16 cellular contexts compared by ENCODE assay signal in genomic region chr6:170046786-170047626, GRCh38.
DNase-seq lines count a peak whose midpoint lies in the region; ATAC-seq and TF ChIP-seq lines count a peak whose summit lies in the region.
"Had no signal": no experiment of that assay in that cellular context is flagged by ENCODE, and none has a peak within 500 bp of the region (broad histone marks: within the 10 kb centered on the region; RNA-seq: fewer than 3 reads in every experiment).

No MANE protein-coding gene starts in this region.

- H3K27me3 Mint-ChIP-seq in activated naive CD4-positive, alpha-beta T cell treated with anti-CD3 and anti-CD28 coated beads, Interleukin-2, amount 10 ng/mL, durations not matched to agents 7 days and 5 days, result peaks cover 20% of the 10 kb centered on the region

- H3K9me3 Mint-ChIP-seq in activated naive CD4-positive, alpha-beta T cell treated with anti-CD3 and anti-CD28 coated beads, Interleukin-2, amount 10 ng/mL, durations not matched to agents 7 days and 5 days, result no peaks in the 10 kb centered on the region
- H3K9me3 Mint-ChIP-seq: nephron had no signal

- H3K4me1 ChIP-seq in suprapubic skin, result peaks cover 14% of the 10 kb centered on the region

- H3K4me3 ChIP-seq in SK-N-MC (peak overlapping the region; percentile 26; the same call in 1 of the 2 replicates), suprapubic skin (no peak overlapping the region)
- H3K4me3 ChIP-seq: thoracic aorta had no signal

- ATAC-seq in left ventricle myocardium superior, result no peak
- no peak for ATAC-seq in GM19463 (IDR thresholded peaks at IDR 0.05; ENCODE audit: unreplicated experiment)

- TF ChIP-seq CTCF in suprapubic skin (IDR thresholded peaks at IDR 0.05), result no peak

- CTCF ChIA-PET in activated naive CD4-positive, alpha-beta T cell treated with anti-CD3 and anti-CD28 coated beads, Interleukin-2, amount 10 ng/mL, durations not matched to agents 7 days and 5 days (lab: Charles Lee), result no interaction called here

- no peaks in the 10 kb centered on the region for H3K27me3 ChIP-seq in suprapubic skin

- H3K9me3 ChIP-seq in SK-N-MC (ENCODE audit: low read depth, low read length) (no peaks in the 10 kb centered on the region), suprapubic skin (no peaks in the 10 kb centered on the region)
- H3K9me3 ChIP-seq: thoracic aorta had no signal

- no peak overlapping the region for H3K27ac ChIP-seq in SK-N-MC
- no peak overlapping the region for H3K27ac ChIP-seq in suprapubic skin
- H3K27ac ChIP-seq: C4-2B had no signal

- no peak overlapping the region for H3K27ac Mint-ChIP-seq in activated naive CD4-positive, alpha-beta T cell treated with anti-CD3 and anti-CD28 coated beads, Interleukin-2, amount 10 ng/mL, durations not matched to agents 7 days and 5 days

- H3K36me3 ChIP-seq in SK-N-MC (ENCODE audit: insufficient read depth, low read length) (no peaks in the 10 kb centered on the region), suprapubic skin (no peaks in the 10 kb centered on the region)
- H3K36me3 ChIP-seq: thoracic aorta had no signal

- H3K9ac ChIP-seq in SK-N-MC (ENCODE audit: insufficient read length), result peak overlapping the region; percentile 1

- 72% methylated on average over 18 of the region's 18 CpGs for WGBS in suprapubic skin

- H3K4me3 Mint-ChIP-seq in activated naive CD4-positive, alpha-beta T cell treated with anti-CD3 and anti-CD28 coated beads, Interleukin-2, amount 10 ng/mL, durations not matched to agents 7 days and 5 days, result no peak overlapping the region
- H3K4me3 Mint-ChIP-seq: nephron had no signal

- H3K36me3 Mint-ChIP-seq in activated naive CD4-positive, alpha-beta T cell treated with anti-CD3 and anti-CD28 coated beads, Interleukin-2, amount 10 ng/mL, durations not matched to agents 7 days and 5 days, result no peaks in the 10 kb centered on the region

- DNase-seq in activated naive CD4-positive, alpha-beta T cell treated with anti-CD3 and anti-CD28 coated beads, Interleukin-2, amount 50 U/mL, for 16 hours, result peak; percentile 1
- DNase-seq in activated naive CD4-positive, alpha-beta T cell treated with anti-CD3 and anti-CD28 coated beads, Interleukin-2, amount 10 ng/mL, durations not matched to agents 7 days and 5 days, result no peak
- DNase-seq in SK-N-MC (ENCODE audit: low read depth, low spot score) (peak; percentile 3), left ventricle myocardium superior (peak; percentile 5), suprapubic skin (ENCODE audit: low spot score in 2 of 2) (peak; percentile 51 to 59)
- DNase-seq in stimulated activated CD8-positive, alpha-beta memory T cell treated with anti-CD3 and anti-CD28 coated beads, Interleukin-4, amount 100 ng/mL, for 48 hours, result no peak
- DNase-seq in activated CD8-positive, alpha-beta memory T cell treated with anti-CD3 and anti-CD28 coated beads for 24 hours, result no peak
- DNase-seq: 8988T; activated CD4-positive, alpha-beta T cell treated with anti-CD3 and anti-CD28 coated beads, Interleukin-2, amount 50 U/mL, for 1 hour; DMS153; NCI-H1436 treated with DMSO at 0.1 percent for 48 hours; NCI-H82 had no signal

- no peaks in the 10 kb centered on the region for H3K4me1 Mint-ChIP-seq in activated naive CD4-positive, alpha-beta T cell treated with anti-CD3 and anti-CD28 coated beads, Interleukin-2, amount 10 ng/mL, durations not matched to agents 7 days and 5 days

- TF ChIP-seq POLR2A in suprapubic skin (IDR thresholded peaks at IDR 0.05), result no peak

- no peak for TF ChIP-seq EP300 in suprapubic skin (IDR thresholded peaks at IDR 0.05)

- intact Hi-C loops in left ventricle myocardium superior (cut with micrococcal nuclease), result no loop called here

Comparison
In these comparisons a context has a peak if more than half of its experiments do, and no peak if none do; other contexts are left out.
1. DNase-seq: peak in activated naive CD4-positive, alpha-beta T cell treated with anti-CD3 and anti-CD28 coated beads, Interleukin-2, amount 50 U/mL, for 16 hours (single experiment), SK-N-MC (single experiment), left ventricle myocardium superior (single experiment) and suprapubic skin (2 of 2); none in activated naive CD4-positive, alpha-beta T cell treated with anti-CD3 and anti-CD28 coated beads, Interleukin-2, amount 10 ng/mL, durations not matched to agents 7 days and 5 days (single experiment), stimulated activated CD8-positive, alpha-beta memory T cell treated with anti-CD3 and anti-CD28 coated beads, Interleukin-4, amount 100 ng/mL, for 48 hours (single experiment) and activated CD8-positive, alpha-beta memory T cell treated with anti-CD3 and anti-CD28 coated beads for 24 hours (single experiment).